ENCODE assay signal across 8 cellular contexts in genomic region chr14:76762617-76763361, GRCh38. TPM values are rescaled to one million over a fixed set of nuclear protein-coding genes. Genes with fewer than 3 reads are reported as not detected.
DNase-seq lines count a peak whose midpoint lies in the region; ATAC-seq and TF ChIP-seq lines count a peak whose summit lies in the region.

No MANE protein-coding gene starts in this region.

- H3K9ac ChIP-seq in muscle layer of colon (ENCODE audit: low read length) = no peak overlapping the region

- H3K4me3 Mint-ChIP-seq in IgD-negative memory B cell = peak overlapping the region; percentile 79 to 88 (median 84)
- H3K4me3 Mint-ChIP-seq in effector memory CD8-positive, alpha-beta T cell = peak overlapping the region; percentile 81 to 86

- H3K27me3 ChIP-seq in A673 (replicated peaks; ENCODE audit: insufficient read depth, low read depth, low read length, poor library complexity) (no peaks in the 10 kb centered on the region), muscle layer of colon (ENCODE audit: control insufficient read depth in 1 of 2, insufficient read depth in 2 of 2, low read length in 2 of 2) (no peaks in the 10 kb centered on the region)

- H3K4me2 ChIP-seq in OCI-LY7 (ENCODE audit: low read length) = no peak overlapping the region

- H3K4me1 ChIP-seq in A673 (ENCODE audit: insufficient read depth, low read length, poor library complexity, severe bottlenecking) = peaks cover 4% of the 10 kb centered on the region
- peaks cover 19% of the 10 kb centered on the region for H3K4me1 ChIP-seq in muscle layer of colon (ENCODE audit: insufficient read depth, low read length)
- H3K4me1 ChIP-seq in OCI-LY7 (ENCODE audit: insufficient read depth, low read length, poor library complexity, severe bottlenecking) = peaks cover 1% of the 10 kb centered on the region

- H3K9me3 Mint-ChIP-seq in IgD-negative memory B cell = no peaks in the 10 kb centered on the region
- H3K9me3 Mint-ChIP-seq in effector memory CD8-positive, alpha-beta T cell = no peaks in the 10 kb centered on the region

- H3K36me3 ChIP-seq in A673 (ENCODE audit: insufficient read depth, low read length, poor library complexity, severe bottlenecking) (no peaks in the 10 kb centered on the region), muscle layer of colon (ENCODE audit: insufficient read depth, low read length) (no peaks in the 10 kb centered on the region), OCI-LY7 (ENCODE audit: insufficient read depth, low read length) (no peaks in the 10 kb centered on the region)

- DNase-seq in A673 (ENCODE audit: low spot score) (no peak), cerebellar nuclear complex (lab: John Stamatoyannopoulos, UW) (no peak), NCI-H1694 treated with DMSO at 0.1 percent for 48 hours (lab: John Stamatoyannopoulos, UW) (no peak), OCI-LY7 (ENCODE audit: low spot score) (no peak)
- DNase-seq in effector memory CD8-positive, alpha-beta T cell = no peak
- DNase-seq in stimulated activated CD4-positive, alpha-beta T cell treated with anti-CD3 and anti-CD28 coated beads, Interleukin-12 subunit alpha, Interleukin-12 subunit beta, amount 100 ng/mL, for 4 hours = no peak

- POLR2A ChIA-PET in A673 (lab: Charles Lee; ENCODE audit: low non-redundant PET) (no interaction called here), OCI-LY7 (lab: Charles Lee) (no interaction called here)

- H3K36me3 Mint-ChIP-seq in IgD-negative memory B cell = no peaks in the 10 kb centered on the region
- peaks cover 3% of the 10 kb centered on the region for H3K36me3 Mint-ChIP-seq in effector memory CD8-positive, alpha-beta T cell (ENCODE audit: insufficient read depth)

- no peak for TF ChIP-seq CTCF in A673 (conservative IDR thresholded peaks at IDR 0.05; ENCODE audit: low read depth, low read length)
- TF ChIP-seq CTCF in OCI-LY7 (conservative IDR thresholded peaks at IDR 0.05; ENCODE audit: low read length) = no peak

- H3K9me3 ChIP-seq in A673 (ENCODE audit: low read depth, low read length, poor library complexity, severe bottlenecking) (no peaks in the 10 kb centered on the region), muscle layer of colon (ENCODE audit: low read length) (no peaks in the 10 kb centered on the region), OCI-LY7 (ENCODE audit: low read length) (no peaks in the 10 kb centered on the region)

- peaks cover 19% of the 10 kb centered on the region for H3K27me3 Mint-ChIP-seq in IgD-negative memory B cell
- H3K27me3 Mint-ChIP-seq in effector memory CD8-positive, alpha-beta T cell = peaks cover 18 to 29% of the 10 kb centered on the region in 2 donors

- H3K79me2 ChIP-seq in OCI-LY7 (ENCODE audit: insufficient read depth, low read depth, low read length) = no peaks in the 10 kb centered on the region

- H2AFZ ChIP-seq in OCI-LY7 (ENCODE audit: low read length) = no peak overlapping the region

- H3K27ac ChIP-seq in A673 (ENCODE audit: low read depth, low read length, poor library complexity, severe bottlenecking) (no peak overlapping the region), muscle layer of colon (ENCODE audit: low read depth, low read length) (no peak overlapping the region), OCI-LY7 (ENCODE audit: low read depth, low read length, poor library complexity, severe bottlenecking) (no peak overlapping the region)

- no peak overlapping the region for H3K27ac Mint-ChIP-seq in IgD-negative memory B cell
- peak overlapping the region; percentile 65 to 87 for H3K27ac Mint-ChIP-seq in effector memory CD8-positive, alpha-beta T cell

- no peaks in the 10 kb centered on the region for H4K20me1 ChIP-seq in OCI-LY7 (ENCODE audit: insufficient read depth, low read length)

- CTCF ChIA-PET in A673 (lab: Charles Lee) = no interaction called here
- CTCF ChIA-PET in OCI-LY7 (lab: Charles Lee; ENCODE audit: unreplicated experiment) = no interaction called here

- intact Hi-C loops in A673 (cut with micrococcal nuclease; ENCODE audit: unreplicated experiment) (no loop called here), OCI-LY7 (cut with micrococcal nuclease; ENCODE audit: unreplicated experiment) (no loop called here)

- H3K9me2 ChIP-seq in OCI-LY7 (ENCODE audit: insufficient read depth, low read length) = no peaks in the 10 kb centered on the region

- H3K4me3 ChIP-seq in A673 (ENCODE audit: low read depth, low read length, poor library complexity, severe bottlenecking) (peak overlapping the region; percentile 61), muscle layer of colon (ENCODE audit: low read depth in 1 of 2, low read length in 2 of 2) (peak overlapping the region; percentile 65 to 93), OCI-LY7 (ENCODE audit: low read depth, low read length, poor library complexity, severe bottlenecking) (no peak overlapping the region)

- no peak for ATAC-seq in effector memory CD8-positive, alpha-beta T cell (replicated peaks)

- H3K4me1 Mint-ChIP-seq in IgD-negative memory B cell = peaks cover 4 to 5% (median 5%) of the 10 kb centered on the region in 3 donors
- H3K4me1 Mint-ChIP-seq in effector memory CD8-positive, alpha-beta T cell (ENCODE audit: low read depth in 2 of 2) = peaks cover 0 to 15% of the 10 kb centered on the region in 2 donors

- BruUV-seq in A673 (replicated peaks; lab: Mats Ljungman, UMichigan) (no TSS peak), OCI-LY7 (replicated peaks; lab: Mats Ljungman, UMichigan) (no TSS peak)

RNA-seq across cellular contexts. Expression of gene VASH1, which starts 1.5 kb away (rescaled TPM):
- total RNA-seq in A673 (2021) (6.8 and 9.2 TPM in 2 replicates), OCI-LY7 (2022) (not detected in 2 replicates)
- polyA plus RNA-seq in IgD-negative memory B cell = 0.70 TPM
- total RNA-seq in OCI-LY7 (2014; rRNA removed; shearing (Covaris generic)) = not detected in 2 replicates

RNA-seq across cellular contexts. Expression of gene ANGEL1, which starts 49.9 kb away (rescaled TPM):
- total RNA-seq in A673 (2021) (19.8 and 19.9 TPM in 2 replicates), OCI-LY7 (2022) (33.7 and 36.4 TPM in 2 replicates)
- polyA plus RNA-seq in IgD-negative memory B cell = 20.7 TPM
- total RNA-seq in OCI-LY7 (2014; rRNA removed; shearing (Covaris generic)) = 16.1 and 17.6 TPM in 2 replicates

Comparison
In these comparisons a context has a peak if more than half of its experiments do, and no peak if none do; other contexts are left out.
1. H3K27ac Mint-ChIP-seq: peak in effector memory CD8-positive, alpha-beta T cell (2 of 2); none in IgD-negative memory B cell (0 of 3).